ENCODE assay signal across 26 cellular contexts in genomic region chr13:114061746-114062145, GRCh38.
DNase-seq lines count a peak whose midpoint lies in the region; ATAC-seq and TF ChIP-seq lines count a peak whose summit lies in the region.
"Had no signal": no experiment of that assay in that cellular context is flagged by ENCODE, and none has a peak within 500 bp of the region (broad histone marks: within the 10 kb centered on the region; RNA-seq: fewer than 3 reads in every experiment).

No MANE protein-coding gene starts in this region.

- H3K27ac Mint-ChIP-seq in activated CD8-positive, alpha-beta memory T cell treated with anti-CD3 and anti-CD28 coated beads, Interleukin-2, amount 10 ng/mL, durations not matched to agents 7 days and 5 days, result peak overlapping the region; percentile 43
- peak overlapping the region; percentile 21 for H3K27ac Mint-ChIP-seq in memory B cell
- H3K27ac Mint-ChIP-seq: activated naive CD4-positive, alpha-beta T cell treated with anti-CD3 and anti-CD28 coated beads, Interleukin-2, amount 10 ng/mL, durations not matched to agents 7 days and 5 days; GM23338; T-cell; WTC11 had no signal

- no peak overlapping the region for H3K4me2 ChIP-seq in IMR-90 (ENCODE audit: low read depth, low read length)
- H3K4me2 ChIP-seq: GM23338, smooth muscle cell had no signal

- H2AK5ac ChIP-seq in IMR-90 (ENCODE audit: low read depth, low read length), result peak overlapping the region; percentile 28

- 90% methylated on average over 2 of the region's 20 CpGs; no CpG with 5 or more reads in 1 of the 2 experiments for whole genome bisulfite sequencing in IMR-90 (ENCODE audit: extremely low coverage in 2 of 2, insufficient read length in 1 of 2), 2 experiments

- peak overlapping the region; percentile 19; the same call in 1 of the 2 replicates for H3K4ac ChIP-seq in IMR-90 (ENCODE audit: low read depth, low read length)

- no peak for DNase-seq in activated CD8-positive, alpha-beta memory T cell treated with anti-CD3 and anti-CD28 coated beads, Interleukin-2, amount 10 ng/mL, durations not matched to agents 7 days and 5 days
- no peak for DNase-seq in activated CD8-positive, alpha-beta memory T cell treated with anti-CD3 and anti-CD28 coated beads for 24 hours
- no peak for DNase-seq in IMR-90
- no peak for DNase-seq in memory B cell (ENCODE audit: low spot score in 2 of 2)
- no peak for DNase-seq in H4 (ENCODE audit: low spot score)
- no peak for DNase-seq in NCI-H748 treated with DMSO at 0.1 percent for 48 hours (lab: John Stamatoyannopoulos, UW)
- DNase-seq: activated CD4-positive, alpha-beta T cell treated with anti-CD3 and anti-CD28 coated beads, Interleukin-2, amount 50 U/mL, for 1 hour; activated naive CD4-positive, alpha-beta T cell treated with anti-CD3 and anti-CD28 coated beads, Interleukin-2, amount 10 ng/mL, durations not matched to agents 7 days and 5 days; amygdala; brain microvascular endothelial cell; CD4-positive, CD25-positive, alpha-beta regulatory T cell; left colon; mammary epithelial cell; NCI-H1092 treated with DMSO at 0.1 percent for 48 hours; NCI-H1694 treated with DMSO at 0.1 percent for 48 hours; NCI-H446 treated with DMSO at 0.1 percent for 48 hours; stimulated activated CD8-positive, alpha-beta memory T cell treated with anti-CD3 and anti-CD28 coated beads, Interleukin-4, amount 100 ng/mL, for 48 hours; T-cell had no signal

- TF ChIP-seq CTCF in IMR-90 (conservative IDR thresholded peaks at IDR 0.05; ENCODE audit: low read depth, low read length), result no peak

- peak overlapping the region; percentile 5 for H2AK9ac ChIP-seq in IMR-90 (replicated peaks; ENCODE audit: low read depth, low read length, poor library complexity)

- no peak overlapping the region for H4K91ac ChIP-seq in IMR-90 (ENCODE audit: insufficient read depth, low read depth, low read length)

- H3K9ac ChIP-seq in IMR-90 (ENCODE audit: low read depth, low read length) (no peak overlapping the region), subcutaneous abdominal adipose tissue (ENCODE audit: low read length in 5 of 5) (no peak overlapping the region)

- H3K9me1 ChIP-seq in IMR-90 (ENCODE audit: insufficient read depth, low read length), result peaks cover 26% of the 10 kb centered on the region

- H3K27me3 ChIP-seq in IMR-90 (ENCODE audit: control insufficient read depth, insufficient read depth, low read length) (no peaks in the 10 kb centered on the region), subcutaneous abdominal adipose tissue (ENCODE audit: control insufficient read depth in 5 of 5, insufficient read depth in 4 of 5, low read length in 5 of 5) (no peaks in the 10 kb centered on the region)
- H3K27me3 ChIP-seq: brain microvascular endothelial cell, right atrium auricular region, tibial nerve had no signal

- in situ Hi-C loops in IMR-90 (cut with MboI; ENCODE audit: low sequenced_read_pairs), result no loop called here

- H3K4me1 ChIP-seq in IMR-90 (ENCODE audit: control insufficient read depth, insufficient read depth, low read length) (peaks cover 33% of the 10 kb centered on the region), subcutaneous abdominal adipose tissue (ENCODE audit: control insufficient read depth in 5 of 5, insufficient read depth in 5 of 5, low read length in 5 of 5) (peaks cover 26 to 83% (median 67%) of the 10 kb centered on the region in 5 donors)

- BruUV-seq in IMR-90 (replicated peaks; lab: Mats Ljungman, UMichigan), result no TSS peak

- H3K36me3 ChIP-seq in IMR-90 (ENCODE audit: control insufficient read depth, insufficient read depth, low read length), result peaks cover 14% of the 10 kb centered on the region
- H3K36me3 ChIP-seq in subcutaneous abdominal adipose tissue (ENCODE audit: control insufficient read depth in 5 of 5, insufficient read depth in 5 of 5, low read length in 5 of 5), result peaks cover 0 to 5% (median 0%) of the 10 kb centered on the region in 5 donors
- H3K36me3 ChIP-seq: right atrium auricular region, tibial nerve had no signal

- peaks cover 52% of the 10 kb centered on the region for H3K4me1 Mint-ChIP-seq in activated CD8-positive, alpha-beta memory T cell treated with anti-CD3 and anti-CD28 coated beads, Interleukin-2, amount 10 ng/mL, durations not matched to agents 7 days and 5 days
- H3K4me1 Mint-ChIP-seq in memory B cell, result peaks cover 42% of the 10 kb centered on the region

- intact Hi-C loops in IMR-90 (cut with micrococcal nuclease), result no loop called here

- H2BK20ac ChIP-seq in IMR-90 (ENCODE audit: low read depth, low read length), result no peak overlapping the region

- dilution Hi-C loops in IMR-90 (cut with HindIII; ENCODE audit: low sequenced_read_pairs, unreplicated experiment), result no loop called here

- ATAC-seq in activated CD8-positive, alpha-beta memory T cell treated with anti-CD3 and anti-CD28 coated beads, Interleukin-2, amount 10 ng/mL, durations not matched to agents 7 days and 5 days, result no peak
- ATAC-seq in IMR-90 (ENCODE audit: low read depth) (no peak), memory B cell (ENCODE audit: low read depth) (no peak), HG02938 (IDR thresholded peaks at IDR 0.05; ENCODE audit: unreplicated experiment) (no peak)
- ATAC-seq: GM23338, left colon, T-cell, WTC11 had no signal

- H3K9me3 ChIP-seq in IMR-90 (ENCODE audit: control insufficient read depth, insufficient read depth, low read length), result no peaks in the 10 kb centered on the region
- H3K9me3 ChIP-seq in subcutaneous abdominal adipose tissue (ENCODE audit: control insufficient read depth in 5 of 5, low read length in 5 of 5), result no peaks in the 10 kb centered on the region
- H3K9me3 ChIP-seq: right atrium auricular region, tibial nerve had no signal

- no peak overlapping the region for H2AFZ ChIP-seq in IMR-90 (replicated peaks; ENCODE audit: low read length, poor library complexity)
- H2AFZ ChIP-seq: GM23338 had no signal

- H2BK120ac ChIP-seq in IMR-90 (ENCODE audit: low read depth, low read length), result no peak overlapping the region

- H3K14ac ChIP-seq in IMR-90 (replicated peaks; ENCODE audit: low read depth, low read length), result no peak overlapping the region

- H3K9me3 Mint-ChIP-seq in activated CD8-positive, alpha-beta memory T cell treated with anti-CD3 and anti-CD28 coated beads, Interleukin-2, amount 10 ng/mL, durations not matched to agents 7 days and 5 days (ENCODE audit: low read depth), result no peaks in the 10 kb centered on the region
- no peaks in the 10 kb centered on the region for H3K9me3 Mint-ChIP-seq in memory B cell
- H3K9me3 Mint-ChIP-seq: activated naive CD4-positive, alpha-beta T cell treated with anti-CD3 and anti-CD28 coated beads, Interleukin-2, amount 10 ng/mL, durations not matched to agents 7 days and 5 days; GM23338; T-cell; WTC11 had no signal

- H2BK15ac ChIP-seq in IMR-90 (ENCODE audit: low read depth, low read length), result no peak overlapping the region

- CTCF ChIA-PET in activated CD8-positive, alpha-beta memory T cell treated with anti-CD3 and anti-CD28 coated beads, Interleukin-2, amount 10 ng/mL, durations not matched to agents 7 days and 5 days (lab: Charles Lee), result no interaction called here
- CTCF ChIA-PET in IMR-90 (lab: Yijun Ruan, JAX), result no interaction called here

- H4K8ac ChIP-seq in IMR-90 (ENCODE audit: low read depth in 2 of 2, low read length in 2 of 2), result peak overlapping the region in 1 of 2 experiments; percentile 3; a peak in 1 of 4 replicates

- H2BK5ac ChIP-seq in IMR-90 (ENCODE audit: low read depth, low read length, poor library complexity, severe bottlenecking), result no peak overlapping the region

- peaks cover 41% of the 10 kb centered on the region for H4K20me1 ChIP-seq in IMR-90 (ENCODE audit: insufficient read depth, low read length)

- H4K5ac ChIP-seq in IMR-90 (ENCODE audit: low read depth, low read length), result no peak overlapping the region

- H3K4me3 ChIP-seq in IMR-90 (ENCODE audit: insufficient read depth, low read depth, low read length) (no peak overlapping the region), subcutaneous abdominal adipose tissue (ENCODE audit: low read depth in 1 of 5, low read length in 5 of 5) (no peak overlapping the region)
- H3K4me3 ChIP-seq: GM23338, right atrium auricular region, smooth muscle cell, tibial nerve had no signal

- peaks cover 7 to 77% of the 10 kb centered on the region in 2 experiments; a peak in 3 of 4 replicates for H3K79me1 ChIP-seq in IMR-90 (ENCODE audit: low read depth in 1 of 2, low read length in 2 of 2)

- H3K18ac ChIP-seq in IMR-90 (ENCODE audit: low read depth, low read length), result no peak overlapping the region

- no peak for TF ChIP-seq POLR2A in IMR-90 (IDR thresholded peaks at IDR 0.05; ENCODE audit: low read depth, low read length)

- H3K27ac ChIP-seq in IMR-90 (ENCODE audit: insufficient read depth, low read length), result peak overlapping the region; percentile 27; the same call in 1 of the 2 replicates
- peak overlapping the region; percentile 79 for H3K27ac ChIP-seq in subcutaneous abdominal adipose tissue (ENCODE audit: low read depth, low read length)
- H3K27ac ChIP-seq: brain microvascular endothelial cell, epithelial cell of prostate had no signal

- no peak for TF ChIP-seq RAD21 in IMR-90 (IDR thresholded peaks at IDR 0.05; ENCODE audit: low read length)

- H3K56ac ChIP-seq in IMR-90 (ENCODE audit: extremely low read depth, insufficient read depth, low read length), result no peak overlapping the region

- no peak overlapping the region for H3K4me3 Mint-ChIP-seq in activated CD8-positive, alpha-beta memory T cell treated with anti-CD3 and anti-CD28 coated beads, Interleukin-2, amount 10 ng/mL, durations not matched to agents 7 days and 5 days
- H3K4me3 Mint-ChIP-seq in memory B cell, result no peak overlapping the region
- H3K4me3 Mint-ChIP-seq: activated naive CD4-positive, alpha-beta T cell treated with anti-CD3 and anti-CD28 coated beads, Interleukin-2, amount 10 ng/mL, durations not matched to agents 7 days and 5 days; GM23338; T-cell; WTC11 had no signal

- H3K23ac ChIP-seq in IMR-90 (ENCODE audit: low read depth, low read length), result no peak overlapping the region

- POLR2A ChIA-PET in IMR-90 (lab: Charles Lee; ENCODE audit: unreplicated experiment), result no interaction called here

- H3K27me3 Mint-ChIP-seq in activated CD8-positive, alpha-beta memory T cell treated with anti-CD3 and anti-CD28 coated beads, Interleukin-2, amount 10 ng/mL, durations not matched to agents 7 days and 5 days, result no peaks in the 10 kb centered on the region
- H3K27me3 Mint-ChIP-seq in memory B cell, result no peaks in the 10 kb centered on the region
- H3K27me3 Mint-ChIP-seq: activated naive CD4-positive, alpha-beta T cell treated with anti-CD3 and anti-CD28 coated beads, Interleukin-2, amount 10 ng/mL, durations not matched to agents 7 days and 5 days; CD4-positive, CD25-positive, alpha-beta regulatory T cell; T-cell had no signal

- H3K36me3 Mint-ChIP-seq in activated CD8-positive, alpha-beta memory T cell treated with anti-CD3 and anti-CD28 coated beads, Interleukin-2, amount 10 ng/mL, durations not matched to agents 7 days and 5 days, result no peaks in the 10 kb centered on the region
- H3K36me3 Mint-ChIP-seq in memory B cell, result peaks cover 7% of the 10 kb centered on the region
- H3K36me3 Mint-ChIP-seq: WTC11 had no signal

TF ChIP-seq in IMR-90, 13 proteins besides CTCF, POLR2A, EP300 and RAD21:
- no peak for TF ChIP-seq MAZ (IDR thresholded peaks at IDR 0.05; ENCODE audit: borderline replicate concordance, low read depth, low read length)
